Comparison of ENCODE assay signal across 13 cellular contexts in genomic region chr5:14165375-14166091, GRCh38. TPM values are rescaled to one million over a fixed set of nuclear protein-coding genes. Genes with fewer than 3 reads are reported as not detected.
DNase-seq lines count a peak whose midpoint lies in the region; ATAC-seq and TF ChIP-seq lines count a peak whose summit lies in the region.
"Had no signal": no experiment of that assay in that cellular context is flagged by ENCODE, and none has a peak within 500 bp of the region (broad histone marks: within the 10 kb centered on the region; RNA-seq: fewer than 3 reads in every experiment).

No MANE protein-coding gene starts in this region.

- no peaks in the 10 kb centered on the region for H3K27me3 Mint-ChIP-seq in mesothelial cell of epicardium (ENCODE audit: low read depth)

- WGBS in psoas muscle, 3 donors, result 86 to 90% (median 86%) methylated on average over 9 of the region's 9 CpGs
- WGBS in neuronal stem cell (ENCODE audit: extremely low coverage in 2 of 2, insufficient read length in 2 of 2, insufficient replicate concordance in 1 of 2), 2 donors, result no CpG with 5 or more reads among the region's 9 CpGs

- no peak overlapping the region for H3K9ac ChIP-seq in neuronal stem cell (ENCODE audit: low read depth, low read length, poor library complexity)

- no peaks in the 10 kb centered on the region for H3K27me3 ChIP-seq in psoas muscle (ENCODE audit: insufficient read depth in 3 of 3, low read length in 2 of 3)
- H3K27me3 ChIP-seq in neuronal stem cell (ENCODE audit: control insufficient read depth in 3 of 3, insufficient read depth in 3 of 3, low read depth in 1 of 3, low read length in 3 of 3), result no peaks in the 10 kb centered on the region
- H3K27me3 ChIP-seq: neutrophil, upper lobe of right lung had no signal

- no peak overlapping the region for H2BK12ac ChIP-seq in neuronal stem cell (ENCODE audit: low read length)

- H3K4ac ChIP-seq in neuronal stem cell (ENCODE audit: low read length), result no peak overlapping the region

- H4K8ac ChIP-seq in neuronal stem cell (ENCODE audit: low read depth, low read length), result no peak overlapping the region

- no peak overlapping the region for H2AK5ac ChIP-seq in neuronal stem cell (ENCODE audit: low read depth, low read length)

- H3K27ac Mint-ChIP-seq in mesothelial cell of epicardium, result no peak overlapping the region

- no peak overlapping the region for H3K4me3 Mint-ChIP-seq in mesothelial cell of epicardium

- peaks cover 13% of the 10 kb centered on the region for H3K36me3 Mint-ChIP-seq in mesothelial cell of epicardium

- peaks cover 11% of the 10 kb centered on the region for H3K79me1 ChIP-seq in neuronal stem cell (ENCODE audit: low read depth, low read length)

- H3K14ac ChIP-seq in neuronal stem cell (ENCODE audit: low read length), result no peak overlapping the region

- no peak overlapping the region for H2BK15ac ChIP-seq in neuronal stem cell (ENCODE audit: low read length)

- no peak overlapping the region for H3K18ac ChIP-seq in neuronal stem cell (ENCODE audit: low read length)

- H2BK5ac ChIP-seq in neuronal stem cell (ENCODE audit: low read length), result no peak overlapping the region

- ATAC-seq in psoas muscle, result peak in 1 of 4 donors; percentile 13

- H3K4me1 Mint-ChIP-seq in mesothelial cell of epicardium, result peaks cover 21% of the 10 kb centered on the region

- no peak overlapping the region for H3K4me2 ChIP-seq in neuronal stem cell (ENCODE audit: insufficient read depth, low read length, poor library complexity, severe bottlenecking)

- H3K36me3 ChIP-seq in psoas muscle (ENCODE audit: insufficient read depth in 1 of 2, low read depth in 1 of 2) (no peaks in the 10 kb centered on the region), neuronal stem cell (replicated peaks in 1 of 2; ENCODE audit: control insufficient read depth in 2 of 2, insufficient read depth in 2 of 2, low read length in 2 of 2) (peaks cover 0 to 4% of the 10 kb centered on the region in 2 donors)
- H3K36me3 ChIP-seq: neutrophil, upper lobe of right lung had no signal

- TF ChIP-seq CTCF in fibroblast of the aortic adventitia (IDR thresholded peaks at IDR 0.05; ENCODE audit: insufficient read depth, low read length), result no peak
- TF ChIP-seq CTCF in psoas muscle (IDR thresholded peaks at IDR 0.05), result no peak
- TF ChIP-seq CTCF in mesothelial cell of epicardium (IDR thresholded peaks at IDR 0.05; ENCODE audit: unreplicated experiment), result no peak

- no peak overlapping the region for H2BK120ac ChIP-seq in neuronal stem cell (ENCODE audit: low read depth, low read length)

- no peak overlapping the region for H3K23ac ChIP-seq in neuronal stem cell (ENCODE audit: low read depth, low read length, poor library complexity)

- intact Hi-C loops in psoas muscle (cut with DNase I), result no loop called here
- intact Hi-C loops in posterior vena cava (cut with DNase I), result no loop called here

- in situ Hi-C loops in SK-MEL-5 (cut with HindIII; ENCODE audit: low pct_unique_long_range_greater_than_20kb, low sequenced_read_pairs), result no loop called here

- H4K91ac ChIP-seq in neuronal stem cell (ENCODE audit: low read depth, low read length, poor library complexity), result no peak overlapping the region

- H3K4me1 ChIP-seq in psoas muscle (peaks cover 64% of the 10 kb centered on the region), neuronal stem cell (ENCODE audit: control insufficient read depth in 2 of 2, insufficient read depth in 1 of 2, low read depth in 1 of 2, low read length in 2 of 2) (peaks cover 4 to 8% of the 10 kb centered on the region in 2 donors)

- no peak overlapping the region for H3K4me3 ChIP-seq in fibroblast of the aortic adventitia (ENCODE audit: low read depth, low read length)
- no peak overlapping the region for H3K4me3 ChIP-seq in psoas muscle
- no peak overlapping the region for H3K4me3 ChIP-seq in neuronal stem cell (ENCODE audit: low read length in 2 of 2)
- H3K4me3 ChIP-seq: upper lobe of right lung had no signal

- H3K9me3 Mint-ChIP-seq in mesothelial cell of epicardium, result peaks cover 22% of the 10 kb centered on the region

- H3K27ac ChIP-seq in psoas muscle, result peak overlapping the region; percentile 37
- H3K27ac ChIP-seq in neuronal stem cell (replicated peaks; ENCODE audit: low read length), result no peak overlapping the region
- H3K27ac ChIP-seq: neutrophil, upper lobe of right lung had no signal

- no peak overlapping the region for H2AFZ ChIP-seq in neuronal stem cell (ENCODE audit: low read length)

- DNase-seq in H4 (ENCODE audit: low spot score), result peak; percentile 81
- peak; percentile 37 for DNase-seq in SK-MEL-5 (ENCODE audit: low read depth, low spot score)
- peak; percentile 72 for DNase-seq in fibroblast of the aortic adventitia (ENCODE audit: low read depth)
- no peak for DNase-seq in psoas muscle
- no peak for DNase-seq in neuronal stem cell (ENCODE audit: low spot score)
- no peak for DNase-seq in NCI-H1694 (lab: John Stamatoyannopoulos, UW)
- DNase-seq in posterior vena cava (ENCODE audit: low spot score), result no peak
- no peak for DNase-seq in mesothelial cell of epicardium (ENCODE audit: low spot score in 2 of 2, unreplicated experiment in 2 of 2)
- DNase-seq: DMS 273 treated with DMSO at 0.1 percent for 48 hours, hypothalamus, NCI-H510A treated with DMSO at 0.1 percent for 48 hours, upper lobe of right lung had no signal

- H3K9me3 ChIP-seq in psoas muscle (peaks cover 7% of the 10 kb centered on the region), neuronal stem cell (replicated peaks in 1 of 2; ENCODE audit: control insufficient read depth in 2 of 2, insufficient read depth in 1 of 2, low read depth in 1 of 2, low read length in 2 of 2) (peaks cover 2 to 23% of the 10 kb centered on the region in 2 donors)
- H3K9me3 ChIP-seq: neutrophil, upper lobe of right lung had no signal

RNA-seq across cellular contexts. Expression of gene TRIO, which starts 22.4 kb away (rescaled TPM):
- total RNA-seq in H4 (2014; rRNA removed; shearing (Covaris generic)), result 38.2 and 50.9 TPM in 2 replicates
- 150 and 176 TPM in 2 replicates for total RNA-seq in SK-MEL-5 (2014; rRNA removed; shearing (Covaris generic))
- polyA plus RNA-seq in SK-MEL-5 (2015; cell fraction: cytosol; rRNA removed), result 109 and 126 TPM in 2 replicates
- 316 and 397 TPM in 2 replicates for polyA plus RNA-seq in SK-MEL-5 (2015; cell fraction: nucleus; rRNA removed)
- 211 and 222 TPM in 2 replicates for total RNA-seq in fibroblast of the aortic adventitia (ENCODE audit: low replicate concordance)
- 10 to 100 TPM; 35.0 to 77.5 (median 51.7) TPM for total RNA-seq in psoas muscle
- 10 to 100 TPM; 18.5 to 31.7 (median 19.4) TPM for polyA plus RNA-seq in psoas muscle
- 21.6 TPM for polyA plus RNA-seq in neuronal stem cell (2013, experiment 1 of 2)
- 22.4 TPM for polyA plus RNA-seq in neuronal stem cell (2013, experiment 2 of 2)
- total RNA-seq in posterior vena cava, result 100 to 1,000 TPM; 181 to 202 TPM
- total RNA-seq in mesothelial cell of epicardium, result 190 to 209 TPM (median 200 TPM) in 3 replicates

Comparison
In these comparisons a context has a peak if more than half of its experiments do, and no peak if none do; other contexts are left out.
1. DNase-seq: peak in H4 (single experiment), SK-MEL-5 (single experiment) and fibroblast of the aortic adventitia (single experiment); none in psoas muscle (0 of 2), neuronal stem cell (single experiment), NCI-H1694 (single experiment), posterior vena cava (single experiment) and mesothelial cell of epicardium (0 of 2).